Comparison of ENCODE assay signal across 15 cellular contexts in the genomic region with DNA sequence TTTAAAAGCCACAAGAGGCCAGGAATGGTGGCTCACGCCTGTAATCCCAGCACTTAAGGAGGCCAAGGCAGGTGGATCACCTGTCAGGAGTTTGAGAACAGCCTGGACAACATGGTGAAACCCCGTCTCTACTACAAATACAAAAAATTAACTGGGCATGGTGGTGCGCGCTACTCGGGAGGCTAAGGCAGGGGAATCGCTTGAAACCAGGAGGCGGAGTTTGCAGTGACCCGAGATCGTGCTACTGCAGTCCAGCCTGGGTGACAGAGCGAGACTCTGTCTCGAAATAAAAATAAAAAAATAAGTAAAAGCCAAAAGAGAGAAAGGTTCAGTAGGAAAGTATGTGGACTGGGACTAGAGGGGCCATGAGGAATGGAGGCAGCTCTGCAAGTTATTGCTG. TPM values are rescaled to one million over a fixed set of nuclear protein-coding genes. Genes with fewer than 3 reads are reported as not detected.
DNase-seq lines count a peak whose midpoint lies in the region; ATAC-seq and TF ChIP-seq lines count a peak whose summit lies in the region.
"Had no signal": no experiment of that assay in that cellular context is flagged by ENCODE, and none has a peak within 500 bp of the region (broad histone marks: within the 10 kb centered on the region; RNA-seq: fewer than 3 reads in every experiment).

No MANE protein-coding gene starts in this region.

- H3K27me3 ChIP-seq in spleen (replicated peaks in 1 of 7): no peaks in the 10 kb centered on the region
- no peaks in the 10 kb centered on the region for H3K27me3 ChIP-seq in psoas muscle (ENCODE audit: insufficient read depth in 3 of 3, low read length in 2 of 3)
- no peaks in the 10 kb centered on the region for H3K27me3 ChIP-seq in thyroid gland
- H3K27me3 ChIP-seq in prostate gland (replicated peaks; ENCODE audit: insufficient read depth): no peaks in the 10 kb centered on the region
- H3K27me3 ChIP-seq: adrenal gland, esophagus squamous epithelium, testis had no signal

- H3K4me3 ChIP-seq in spleen (no peak overlapping the region), psoas muscle (no peak overlapping the region), thyroid gland (replicated peaks in 1 of 3) (no peak overlapping the region), prostate gland (no peak overlapping the region)
- H3K4me3 ChIP-seq: A549, adrenal gland, esophagus squamous epithelium, GM23248, testis had no signal

- H3K4me1 ChIP-seq in spleen: peaks cover 6 to 48% (median 21%) of the 10 kb centered on the region in 6 donors
- no peaks in the 10 kb centered on the region for H3K4me1 ChIP-seq in psoas muscle
- no peaks in the 10 kb centered on the region for H3K4me1 ChIP-seq in thyroid gland
- no peaks in the 10 kb centered on the region for H3K4me1 ChIP-seq in prostate gland (replicated peaks)
- H3K4me1 ChIP-seq: A549, adrenal gland, testis had no signal

- peak overlapping the region; percentile 95 for H3K27ac Mint-ChIP-seq in activated CD4-positive, alpha-beta T cell treated with anti-CD3 and anti-CD28 coated beads, Interleukin-2, amount 10 ng/mL, durations not matched to agents 24 days and 14 days
- H3K27ac Mint-ChIP-seq in activated CD8-positive, alpha-beta T cell treated with anti-CD3 and anti-CD28 coated beads, Interleukin-2, amount 10 ng/mL, durations not matched to agents 7 days and 5 days: peak overlapping the region; percentile 98

- H3K27me3 Mint-ChIP-seq in activated CD4-positive, alpha-beta T cell treated with anti-CD3 and anti-CD28 coated beads, Interleukin-2, amount 10 ng/mL, durations not matched to agents 24 days and 14 days: no peaks in the 10 kb centered on the region
- H3K27me3 Mint-ChIP-seq in activated CD8-positive, alpha-beta T cell treated with anti-CD3 and anti-CD28 coated beads, Interleukin-2, amount 10 ng/mL, durations not matched to agents 7 days and 5 days (ENCODE audit: low read depth): no peaks in the 10 kb centered on the region

- 73 to 78% (median 76%) methylated on average over 11 of the region's 11 CpGs for WGBS in spleen, 5 donors
- 72 to 73% (median 73%) methylated on average over 11 of the region's 11 CpGs for WGBS in psoas muscle, 3 donors
- WGBS in thyroid gland, 2 donors: 82% methylated on average over 11 of the region's 11 CpGs
- WGBS in prostate gland: 81% methylated on average over 11 of the region's 11 CpGs

- peak overlapping the region; percentile 75 for H3K4me3 Mint-ChIP-seq in activated CD4-positive, alpha-beta T cell treated with anti-CD3 and anti-CD28 coated beads, Interleukin-2, amount 10 ng/mL, durations not matched to agents 24 days and 14 days
- peak overlapping the region; percentile 71 for H3K4me3 Mint-ChIP-seq in activated CD8-positive, alpha-beta T cell treated with anti-CD3 and anti-CD28 coated beads, Interleukin-2, amount 10 ng/mL, durations not matched to agents 7 days and 5 days

- no peaks in the 10 kb centered on the region for H3K9me3 Mint-ChIP-seq in activated CD4-positive, alpha-beta T cell treated with anti-CD3 and anti-CD28 coated beads, Interleukin-2, amount 10 ng/mL, durations not matched to agents 24 days and 14 days
- no peaks in the 10 kb centered on the region for H3K9me3 Mint-ChIP-seq in activated CD8-positive, alpha-beta T cell treated with anti-CD3 and anti-CD28 coated beads, Interleukin-2, amount 10 ng/mL, durations not matched to agents 7 days and 5 days (ENCODE audit: insufficient read depth)

- H3K27ac ChIP-seq in spleen (peak overlapping the region; percentile 4 to 83 (median 62)), psoas muscle (no peak overlapping the region), thyroid gland (no peak overlapping the region), prostate gland (no peak overlapping the region)
- H3K27ac ChIP-seq: A549, adrenal gland, GM23248, testis had no signal

- intact Hi-C loops in activated CD4-positive, alpha-beta T cell treated with anti-CD3 and anti-CD28 coated beads, Interleukin-2, amount 10 ng/mL, durations not matched to agents 24 days and 14 days (cut with micrococcal nuclease): loop anchor here (1.0 kb wide), 2 partner anchors 12 to 25 kb away; no protein-coding TSS in a partner anchor
- intact Hi-C loops in spleen (cut with DNase I; ENCODE audit: low total_unique reads): no loop called here
- intact Hi-C loops in psoas muscle (cut with DNase I): no loop called here
- intact Hi-C loops in thyroid gland (cut with DNase I): no loop called here
- intact Hi-C loops in prostate gland (cut with DNase I): no loop called here

- CTCF ChIA-PET in activated CD8-positive, alpha-beta T cell treated with anti-CD3 and anti-CD28 coated beads, Interleukin-2, amount 10 ng/mL, durations not matched to agents 7 days and 5 days (lab: Charles Lee): interaction anchor here (1.3 to 7.0 kb wide), 7 partner anchors 11 to 77 kb away, joined by 4 to 95 read pairs (median 21); partner anchors contain the start of genes DCTPP1, ITGAL and SEPHS2

- H3K9me3 ChIP-seq in spleen (no peaks in the 10 kb centered on the region), psoas muscle (no peaks in the 10 kb centered on the region), thyroid gland (no peaks in the 10 kb centered on the region), prostate gland (no peaks in the 10 kb centered on the region)
- H3K9me3 ChIP-seq: A549, adrenal gland, esophagus squamous epithelium, testis had no signal

- TF ChIP-seq CTCF in spleen (IDR thresholded peaks at IDR 0.05 in 8 of 11, conservative IDR thresholded peaks at IDR 0.05 in 3 of 11): no peak
- no peak for TF ChIP-seq CTCF in psoas muscle (IDR thresholded peaks at IDR 0.05)
- no peak for TF ChIP-seq CTCF in thyroid gland (IDR thresholded peaks at IDR 0.05)
- no peak for TF ChIP-seq CTCF in prostate gland (IDR thresholded peaks at IDR 0.05)

- peaks cover 65% of the 10 kb centered on the region for H3K4me1 Mint-ChIP-seq in activated CD4-positive, alpha-beta T cell treated with anti-CD3 and anti-CD28 coated beads, Interleukin-2, amount 10 ng/mL, durations not matched to agents 24 days and 14 days
- H3K4me1 Mint-ChIP-seq in activated CD8-positive, alpha-beta T cell treated with anti-CD3 and anti-CD28 coated beads, Interleukin-2, amount 10 ng/mL, durations not matched to agents 7 days and 5 days (ENCODE audit: low read depth): peaks cover 70% of the 10 kb centered on the region

- TF ChIP-seq POLR2A in spleen (IDR thresholded peaks at IDR 0.05) (no peak), thyroid gland (IDR thresholded peaks at IDR 0.05) (no peak), prostate gland (IDR thresholded peaks at IDR 0.05) (no peak)

- POLR2A ChIA-PET in activated CD8-positive, alpha-beta T cell treated with anti-CD3 and anti-CD28 coated beads, Interleukin-2, amount 10 ng/mL, durations not matched to agents 7 days and 5 days (lab: Charles Lee): interaction anchor here (0.7 to 9.2 kb wide), 13 partner anchors 10 to 102 kb away, joined by 3 to 206 read pairs (median 6); partner anchors contain the start of genes DCTPP1, ITGAL, SEPHS2 and SEPTIN1

- no peak for DNase-seq in activated CD4-positive, alpha-beta T cell treated with anti-CD3 and anti-CD28 coated beads, Interleukin-2, amount 10 ng/mL, durations not matched to agents 24 days and 14 days
- no peak for DNase-seq in activated CD4-positive, alpha-beta T cell treated with anti-CD3 and anti-CD28 coated beads, Interleukin-2, amount 50 U/mL, for 1 hour
- no peak for DNase-seq in activated CD8-positive, alpha-beta T cell treated with anti-CD3 and anti-CD28 coated beads, Interleukin-2, amount 10 ng/mL, durations not matched to agents 7 days and 5 days
- DNase-seq in spleen: no peak
- no peak for DNase-seq in psoas muscle
- no peak for DNase-seq in thyroid gland
- no peak for DNase-seq in prostate gland (ENCODE audit: low spot score)
- DNase-seq: esophagus squamous epithelium, GM23248, NCI-H2171 treated with DMSO at 0.1 percent for 48 hours, testis had no signal

- H3K36me3 Mint-ChIP-seq in activated CD4-positive, alpha-beta T cell treated with anti-CD3 and anti-CD28 coated beads, Interleukin-2, amount 10 ng/mL, durations not matched to agents 24 days and 14 days (ENCODE audit: low read depth): peaks cover 2% of the 10 kb centered on the region
- peaks cover 8% of the 10 kb centered on the region for H3K36me3 Mint-ChIP-seq in activated CD8-positive, alpha-beta T cell treated with anti-CD3 and anti-CD28 coated beads, Interleukin-2, amount 10 ng/mL, durations not matched to agents 7 days and 5 days (ENCODE audit: low read depth)

- ATAC-seq in HG02970 (IDR thresholded peaks at IDR 0.05; ENCODE audit: low FRiP score, unreplicated experiment): peak; percentile 19
- ATAC-seq in activated CD8-positive, alpha-beta T cell treated with anti-CD3 and anti-CD28 coated beads, Interleukin-2, amount 10 ng/mL, durations not matched to agents 7 days and 5 days: no peak
- ATAC-seq in psoas muscle: no peak
- ATAC-seq: A549 had no signal

- H3K36me3 ChIP-seq in spleen (no peaks in the 10 kb centered on the region), psoas muscle (ENCODE audit: insufficient read depth in 1 of 2, low read depth in 1 of 2) (no peaks in the 10 kb centered on the region), thyroid gland (no peaks in the 10 kb centered on the region), prostate gland (no peaks in the 10 kb centered on the region)
- H3K36me3 ChIP-seq: adrenal gland, esophagus squamous epithelium had no signal

RNA-seq across cellular contexts. Expression of gene ITGAL, which starts 13.1 kb away (rescaled TPM):
- 264 and 267 TPM in 2 replicates for total RNA-seq in activated CD4-positive, alpha-beta T cell treated with anti-CD3 and anti-CD28 coated beads, Interleukin-2, amount 10 ng/mL, durations not matched to agents 24 days and 14 days
- total RNA-seq in activated CD8-positive, alpha-beta T cell treated with anti-CD3 and anti-CD28 coated beads, Interleukin-2, amount 10 ng/mL, durations not matched to agents 7 days and 5 days: 100 to 1,000 TPM; 458 to 471 TPM
- 100 to 1,000 TPM; 100 to 212 (median 153) TPM for total RNA-seq in spleen
- polyA plus RNA-seq in spleen: 10 to 100 TPM; 26.6 to 64.4 (median 51.1) TPM
- 1 to 10 TPM; 1.1 to 3.0 (median 2.3) TPM for total RNA-seq in psoas muscle
- under 1 TPM; 0.21 to 0.29 (median 0.27) TPM for polyA plus RNA-seq in psoas muscle
- 1 to 10 TPM in 3 of 4 donors, under 1 TPM in 1; 0.56 to 4.6 (median 2.8) TPM for total RNA-seq in thyroid gland
- 10 to 100 TPM in 1 of 2 donors, 1 to 10 TPM in 1; 2.5 to 12.7 TPM for total RNA-seq in prostate gland
- total RNA-seq: MCF 10A had no signal
- polyA plus RNA-seq: GM23248 had no signal

RNA-seq across cellular contexts. Expression of gene SEPHS2, which starts 13.8 kb away (rescaled TPM):
- total RNA-seq in activated CD4-positive, alpha-beta T cell treated with anti-CD3 and anti-CD28 coated beads, Interleukin-2, amount 10 ng/mL, durations not matched to agents 24 days and 14 days: 79.7 and 80.2 TPM in 2 replicates
- 10 to 100 TPM; 64.6 to 68.7 TPM for total RNA-seq in activated CD8-positive, alpha-beta T cell treated with anti-CD3 and anti-CD28 coated beads, Interleukin-2, amount 10 ng/mL, durations not matched to agents 7 days and 5 days
- total RNA-seq in spleen: 10 to 100 TPM; 35.5 to 54.7 (median 43.7) TPM
- polyA plus RNA-seq in spleen: 10 to 100 TPM; 42.4 to 56.0 (median 49.5) TPM
- 10 to 100 TPM; 25.4 to 61.4 (median 46.9) TPM for total RNA-seq in psoas muscle
- polyA plus RNA-seq in psoas muscle: 10 to 100 TPM; 39.0 to 96.7 (median 63.8) TPM
- 10 to 100 TPM; 34.5 to 41.3 (median 39.9) TPM for total RNA-seq in thyroid gland
- 10 to 100 TPM; 33.7 to 58.9 TPM for total RNA-seq in prostate gland

RNA-seq across cellular contexts. Expression of gene DCTPP1, which starts 29.6 kb away (rescaled TPM):
- 167 and 176 TPM in 2 replicates for total RNA-seq in activated CD4-positive, alpha-beta T cell treated with anti-CD3 and anti-CD28 coated beads, Interleukin-2, amount 10 ng/mL, durations not matched to agents 24 days and 14 days
- total RNA-seq in activated CD8-positive, alpha-beta T cell treated with anti-CD3 and anti-CD28 coated beads, Interleukin-2, amount 10 ng/mL, durations not matched to agents 7 days and 5 days: 10 to 100 TPM; 87.3 to 92.8 TPM
- total RNA-seq in spleen (10 to 100 TPM; 17.6 to 36.3 (median 28.6) TPM), psoas muscle (10 to 100 TPM; 23.3 to 54.4 (median 33.9) TPM), thyroid gland (10 to 100 TPM; 18.8 to 26.4 (median 22.5) TPM), prostate gland (10 to 100 TPM; 31.6 to 37.6 TPM)
- polyA plus RNA-seq in spleen (10 to 100 TPM; 25.5 to 49.1 (median 41.9) TPM), psoas muscle (10 to 100 TPM; 42.2 to 84.2 (median 52.7) TPM)

RNA-seq across cellular contexts. Expression of gene ZNF771, which starts 52.0 kb away (rescaled TPM):
- total RNA-seq in activated CD4-positive, alpha-beta T cell treated with anti-CD3 and anti-CD28 coated beads, Interleukin-2, amount 10 ng/mL, durations not matched to agents 24 days and 14 days: 8.6 and 10.3 TPM in 2 replicates
- total RNA-seq in activated CD8-positive, alpha-beta T cell treated with anti-CD3 and anti-CD28 coated beads, Interleukin-2, amount 10 ng/mL, durations not matched to agents 7 days and 5 days: 1 to 10 TPM; 3.3 to 3.9 TPM
- 10 to 100 TPM in 1 of 7 donors, 1 to 10 TPM in 6; 2.2 to 10.2 (median 3.1) TPM for total RNA-seq in spleen
- 1 to 10 TPM; 2.3 to 3.7 (median 3.1) TPM for polyA plus RNA-seq in spleen
- total RNA-seq in psoas muscle: 10 to 100 TPM in 2 of 4 donors, 1 to 10 TPM in 2; 4.8 to 14.6 (median 9.1) TPM
- polyA plus RNA-seq in psoas muscle: 1 to 10 TPM; 5.3 to 7.4 (median 5.4) TPM
- total RNA-seq in thyroid gland: 10 to 100 TPM in 3 of 4 donors, 1 to 10 TPM in 1; 9.1 to 29.5 (median 19.1) TPM
- 10 to 100 TPM; 32.3 to 36.3 TPM for total RNA-seq in prostate gland

Comparison
In these comparisons a context has a peak if more than half of its experiments do, and no peak if none do; other contexts are left out.
1. H3K27ac ChIP-seq: peak in spleen (8 of 8); none in psoas muscle (single experiment), thyroid gland (0 of 3) and prostate gland (0 of 2).
2. RNA of gene ITGAL, which starts 13.1 kb away (total RNA-seq): 458 to 471 TPM in activated CD8-positive, alpha-beta T cell treated with anti-CD3 and anti-CD28 coated beads, Interleukin-2, amount 10 ng/mL, durations not matched to agents 7 days and 5 days, 264 to 267 TPM in activated CD4-positive, alpha-beta T cell treated with anti-CD3 and anti-CD28 coated beads, Interleukin-2, amount 10 ng/mL, durations not matched to agents 24 days and 14 days and 100 to 212 TPM in spleen; 2.5 to 12.7 TPM in prostate gland, 0.56 to 4.6 TPM in thyroid gland and 1.1 to 3.0 TPM in psoas muscle; every median in the first group is over 4 times any median in the second.